Comparison of ENCODE assay signal across 27 cellular contexts in genomic region chr5:32317056-32317455, GRCh38.
"Had no signal": no experiment of that assay in that cellular context is flagged by ENCODE, and none has a peak within 500 bp of the region (broad histone marks: within the 10 kb centered on the region; RNA-seq: fewer than 3 reads in every experiment).

No MANE protein-coding gene starts in this region.

- H3K36me3 Mint-ChIP-seq: type B pancreatic cell had no signal

- H3K9me3 ChIP-seq: ovary, testis, uterus had no signal

- H3K4me1 Mint-ChIP-seq: endodermal cell had no signal

- H3K27ac Mint-ChIP-seq: activated CD4-positive, alpha-beta T cell treated with anti-CD3 and anti-CD28 coated beads, Interleukin-2, amount 10 ng/mL, durations not matched to agents 7 days and 5 days; activated CD8-positive, alpha-beta T cell treated with anti-CD3 and anti-CD28 coated beads, Interleukin-2, amount 10 ng/mL, durations not matched to agents 7 days and 5 days; activated naive CD8-positive, alpha-beta T cell; dendritic cell treated with granulocyte-macrophage colony-stimulating factor and Interleukin-4, amounts not matched to agents 40 ng/mL and 50 ng/mL, for 4 days; endodermal cell; natural killer cell treated with Interleukin-12 subunit alpha and Interleukin-12 subunit beta and Interleukin-15 and Interleukin-18, amount 100 ng/mL, for 72 hours; progenitor cell of endocrine pancreas; type B pancreatic cell; WTC11 had no signal

- DNase-seq: activated CD4-positive, alpha-beta T cell treated with anti-CD3 and anti-CD28 coated beads for 1 hour; activated CD4-positive, alpha-beta T cell treated with anti-CD3 and anti-CD28 coated beads, Interleukin-2, amount 10 ng/mL, durations not matched to agents 7 days and 5 days; activated CD8-positive, alpha-beta T cell treated with anti-CD3 and anti-CD28 coated beads, Interleukin-2, amount 10 ng/mL, durations not matched to agents 7 days and 5 days; activated effector memory CD4-positive, alpha-beta T cell treated with Interleukin-2 at 50 U/mL for 16 hours; activated naive CD4-positive, alpha-beta T cell treated with Interleukin-2 at 50 U/mL for 16 hours; anterior cingulate cortex; endodermal cell; esophagus squamous epithelium; foreskin melanocyte; left ventricle myocardium inferior; mucosa of descending colon; ovary; spleen; stimulated activated naive CD4-positive, alpha-beta T cell treated with Interleukin-2 at 50 U/mL for 16 hours; T-helper 2 cell; testis; uterus had no signal

- H3K4me3 Mint-ChIP-seq: activated CD4-positive, alpha-beta T cell treated with anti-CD3 and anti-CD28 coated beads, Interleukin-2, amount 10 ng/mL, durations not matched to agents 7 days and 5 days; activated CD8-positive, alpha-beta T cell treated with anti-CD3 and anti-CD28 coated beads, Interleukin-2, amount 10 ng/mL, durations not matched to agents 7 days and 5 days; activated naive CD8-positive, alpha-beta T cell; central memory CD8-positive, alpha-beta T cell; dendritic cell treated with granulocyte-macrophage colony-stimulating factor and Interleukin-4, amounts not matched to agents 40 ng/mL and 50 ng/mL, for 4 days; endodermal cell; natural killer cell treated with Interleukin-12 subunit alpha and Interleukin-12 subunit beta and Interleukin-15 and Interleukin-18, amount 100 ng/mL, for 72 hours; type B pancreatic cell; WTC11 had no signal

- H3K36me3 ChIP-seq: esophagus squamous epithelium, left ventricle myocardium inferior, ovary, spleen, uterus had no signal

- H3K27me3 ChIP-seq: esophagus squamous epithelium, ovary, spleen, testis, uterus had no signal

- FAIRE-seq: bronchial epithelial cell, islet of Langerhans had no signal

- H3K4me1 ChIP-seq: uterus had no signal

- ATAC-seq: activated CD8-positive, alpha-beta T cell treated with anti-CD3 and anti-CD28 coated beads, Interleukin-2, amount 10 ng/mL, durations not matched to agents 7 days and 5 days; mucosa of descending colon; natural killer cell treated with Interleukin-12 subunit alpha and Interleukin-12 subunit beta and Interleukin-15 and Interleukin-18, amount 100 ng/mL, for 72 hours; WTC11 had no signal

- H3K27me3 Mint-ChIP-seq: activated CD4-positive, alpha-beta T cell treated with anti-CD3 and anti-CD28 coated beads, Interleukin-2, amount 10 ng/mL, durations not matched to agents 7 days and 5 days; activated naive CD8-positive, alpha-beta T cell; central memory CD8-positive, alpha-beta T cell; dendritic cell treated with granulocyte-macrophage colony-stimulating factor and Interleukin-4, amounts not matched to agents 40 ng/mL and 50 ng/mL, for 4 days; natural killer cell treated with Interleukin-12 subunit alpha and Interleukin-12 subunit beta and Interleukin-15 and Interleukin-18, amount 100 ng/mL, for 72 hours; progenitor cell of endocrine pancreas; type B pancreatic cell had no signal

- H3K27ac ChIP-seq: esophagus squamous epithelium, left ventricle myocardium inferior, ovary, spleen, testis, uterus had no signal

- H3K4me3 ChIP-seq: esophagus squamous epithelium, left ventricle myocardium inferior, lung, mucosa of descending colon, ovary, spleen, testis, uterus had no signal
